Comparison of ENCODE assay signal across 12 cellular contexts in genomic region chr16:57131351-57131970, GRCh38. TPM values are rescaled to one million over a fixed set of nuclear protein-coding genes. Genes with fewer than 3 reads are reported as not detected.
A peak's percentile ranks its signal among the peaks of the same experiment; 100 is the strongest.
DNase-seq lines count a peak whose midpoint lies in the region; ATAC-seq and TF ChIP-seq lines count a peak whose summit lies in the region.
"Had no signal": no experiment of that assay in that cellular context is flagged by ENCODE, and none has a peak within 500 bp of the region (broad histone marks: within the 10 kb centered on the region; RNA-seq: fewer than 3 reads in every experiment).

No MANE protein-coding gene starts in this region.

- H3K27ac Mint-ChIP-seq in CD4-positive, CD25-positive, alpha-beta regulatory T cell = peak overlapping the region; percentile 95 to 99 (median 97)
- H3K27ac Mint-ChIP-seq in mesothelial cell of epicardium = no peak overlapping the region

- no peaks in the 10 kb centered on the region for H3K9me2 ChIP-seq in MM.1S (replicated peaks; ENCODE audit: insufficient read depth, low read length)

- H3F3A ChIP-seq in MM.1S (ENCODE audit: insufficient read depth, low read length) = 0 out of 2 replicates have a peak, but pooled peaks cover 3% of the 10 kb centered on the region

- H3K79me2 ChIP-seq in MM.1S (ENCODE audit: low read length) = no peaks in the 10 kb centered on the region

- peaks cover 99% of the 10 kb centered on the region for H3K4me1 ChIP-seq in CD4-positive, CD25-positive, alpha-beta regulatory T cell (ENCODE audit: control insufficient read depth, insufficient read depth, low read length, poor library complexity, severe bottlenecking)
- H3K4me1 ChIP-seq in effector memory CD4-positive, alpha-beta T cell (ENCODE audit: control insufficient read depth, insufficient read depth, low read length, poor library complexity, severe bottlenecking) = peaks cover 50% of the 10 kb centered on the region
- peaks cover 14% of the 10 kb centered on the region for H3K4me1 ChIP-seq in MM.1S (ENCODE audit: low read length)

- H3K4me3 ChIP-seq in CD4-positive, CD25-positive, alpha-beta regulatory T cell (ENCODE audit: low read depth, low read length) = peak overlapping the region; percentile 52
- H3K4me3 ChIP-seq in effector memory CD4-positive, alpha-beta T cell (ENCODE audit: insufficient read depth, low read depth, low read length, poor library complexity, severe bottlenecking) = no peak overlapping the region
- no peak overlapping the region for H3K4me3 ChIP-seq in MM.1S (ENCODE audit: low read length)
- H3K4me3 ChIP-seq: lower lobe of right lung had no signal

- peak overlapping the region; percentile 73 to 96 (median 88) for H3K4me3 Mint-ChIP-seq in CD4-positive, CD25-positive, alpha-beta regulatory T cell
- H3K4me3 Mint-ChIP-seq in mesothelial cell of epicardium = no peak overlapping the region

- H3K9ac ChIP-seq in MM.1S (ENCODE audit: low read length) = no peak overlapping the region

- no peak overlapping the region for H2AFZ ChIP-seq in MM.1S (ENCODE audit: low read length)

- H3K27me3 Mint-ChIP-seq in CD4-positive, CD25-positive, alpha-beta regulatory T cell = no peaks in the 10 kb centered on the region
- H3K27me3 Mint-ChIP-seq in mesothelial cell of epicardium (ENCODE audit: low read depth) = no peaks in the 10 kb centered on the region

- POLR2A ChIA-PET in RWPE1 (lab: Yijun Ruan, JAX; ENCODE audit: low non-redundant PET) = no interaction called here

- no peak for ATAC-seq in CD4-positive, CD25-positive, alpha-beta regulatory T cell (ENCODE audit: low read depth in 2 of 2)
- no peak for ATAC-seq in HG02981 (IDR thresholded peaks at IDR 0.05; ENCODE audit: unreplicated experiment)

- no peaks in the 10 kb centered on the region for H3K27me3 ChIP-seq in CD4-positive, CD25-positive, alpha-beta regulatory T cell (ENCODE audit: control insufficient read depth, insufficient read depth, low read length)
- H3K27me3 ChIP-seq in effector memory CD4-positive, alpha-beta T cell (replicated peaks; ENCODE audit: control insufficient read depth, insufficient read depth, low read length, poor library complexity, severe bottlenecking) = no peaks in the 10 kb centered on the region
- no peaks in the 10 kb centered on the region for H3K27me3 ChIP-seq in MM.1S (replicated peaks; ENCODE audit: insufficient read depth, low read length)

- peak in 2 of 3 donors; percentile 29 for DNase-seq in CD4-positive, CD25-positive, alpha-beta regulatory T cell
- DNase-seq in RWPE1 (ENCODE audit: low spot score) (no peak), nucleus accumbens (lab: John Stamatoyannopoulos, UW) (peak in 53 of 56 donors; percentile 24 to 92 (median 80)), NCI-H748 (lab: John Stamatoyannopoulos, UW; ENCODE audit: unreplicated experiment) (no peak), MM.1S (no peak), mesothelial cell of epicardium (ENCODE audit: low spot score in 2 of 2, unreplicated experiment in 2 of 2) (no peak)
- no peak for DNase-seq in effector memory CD4-positive, alpha-beta T cell
- DNase-seq: lower lobe of right lung; MV-4-11; stimulated activated CD4-positive, alpha-beta T cell treated with anti-CD3 and anti-CD28 coated beads, Interleukin-4, amount 100 ng/mL, for 24 hours had no signal

- peaks cover 0 to 2% (median 0%) of the 10 kb centered on the region in 7 donors for H3K9me3 Mint-ChIP-seq in CD4-positive, CD25-positive, alpha-beta regulatory T cell
- no peaks in the 10 kb centered on the region for H3K9me3 Mint-ChIP-seq in mesothelial cell of epicardium

- no peak for TF ChIP-seq CTCF in RWPE1 (conservative IDR thresholded peaks at IDR 0.05; ENCODE audit: low read depth)
- no peak for TF ChIP-seq CTCF in MM.1S (IDR thresholded peaks at IDR 0.05; ENCODE audit: low read length)
- no peak for TF ChIP-seq CTCF in mesothelial cell of epicardium (IDR thresholded peaks at IDR 0.05; ENCODE audit: unreplicated experiment)

- no peaks in the 10 kb centered on the region for H3K9me3 ChIP-seq in CD4-positive, CD25-positive, alpha-beta regulatory T cell (ENCODE audit: control insufficient read depth in 2 of 2, low read length in 2 of 2)
- H3K9me3 ChIP-seq in effector memory CD4-positive, alpha-beta T cell (ENCODE audit: control insufficient read depth, low read length) = no peaks in the 10 kb centered on the region
- no peaks in the 10 kb centered on the region for H3K9me3 ChIP-seq in MM.1S (replicated peaks; ENCODE audit: insufficient read depth, low read length)
- H3K9me3 ChIP-seq: lower lobe of right lung had no signal

- H3K27ac ChIP-seq in CD4-positive, CD25-positive, alpha-beta regulatory T cell (ENCODE audit: insufficient read depth, low read length, poor library complexity, severe bottlenecking) = peak overlapping the region; percentile 88
- H3K27ac ChIP-seq in RWPE1 (peak overlapping the region; percentile 15; the same call in 1 of the 2 replicates), MM.1S (ENCODE audit: low read length) (no peak overlapping the region)
- H3K27ac ChIP-seq in effector memory CD4-positive, alpha-beta T cell (ENCODE audit: insufficient read depth, low read length, poor library complexity, severe bottlenecking) = peak overlapping the region; percentile 35
- H3K27ac ChIP-seq: C4-2B, lower lobe of right lung had no signal

- CTCF ChIA-PET in RWPE1 (lab: Yijun Ruan, JAX) = interaction anchor here (1.0 kb wide), 1 partner anchor 38 kb away, joined by 4 read pairs; no protein-coding TSS in a partner anchor

- no peaks in the 10 kb centered on the region for H4K20me1 ChIP-seq in MM.1S (ENCODE audit: insufficient read depth, low read length)

- H3K36me3 Mint-ChIP-seq in CD4-positive, CD25-positive, alpha-beta regulatory T cell = peaks cover 10% of the 10 kb centered on the region
- H3K36me3 Mint-ChIP-seq in mesothelial cell of epicardium = peaks cover 10% of the 10 kb centered on the region

- peaks cover 9 to 99% (median 63%) of the 10 kb centered on the region in 4 donors for H3K4me1 Mint-ChIP-seq in CD4-positive, CD25-positive, alpha-beta regulatory T cell
- H3K4me1 Mint-ChIP-seq in mesothelial cell of epicardium = peaks cover 3% of the 10 kb centered on the region

- no peak overlapping the region for H3K4me2 ChIP-seq in MM.1S (ENCODE audit: low read depth, low read length)

- H3K36me3 ChIP-seq in CD4-positive, CD25-positive, alpha-beta regulatory T cell (ENCODE audit: control insufficient read depth, insufficient read depth, low read length) = no peaks in the 10 kb centered on the region
- H3K36me3 ChIP-seq in effector memory CD4-positive, alpha-beta T cell (ENCODE audit: control insufficient read depth, insufficient read depth, low read length) = peaks cover 4% of the 10 kb centered on the region
- H3K36me3 ChIP-seq in MM.1S (replicated peaks; ENCODE audit: insufficient read depth, low read length) = no peaks in the 10 kb centered on the region

RNA-seq across cellular contexts. Expression of gene CPNE2, which starts 39.1 kb away (rescaled TPM):
- total RNA-seq in CD4-positive, CD25-positive, alpha-beta regulatory T cell = 15.3 TPM
- 10 to 100 TPM; 31.7 to 54.7 (median 47.3) TPM for polyA plus RNA-seq in CD4-positive, CD25-positive, alpha-beta regulatory T cell
- total RNA-seq in mesothelial cell of epicardium = 35.4 to 38.4 TPM (median 36.4 TPM) in 3 replicates

RNA-seq across cellular contexts. Expression of gene PSME3IP1, which starts 54.4 kb away (rescaled TPM):
- total RNA-seq in CD4-positive, CD25-positive, alpha-beta regulatory T cell = 140 TPM
- 10 to 100 TPM; 68.1 to 81.5 (median 71.8) TPM for polyA plus RNA-seq in CD4-positive, CD25-positive, alpha-beta regulatory T cell
- 105 to 112 TPM (median 107 TPM) in 3 replicates for total RNA-seq in mesothelial cell of epicardium

RNA-seq across cellular contexts. Expression of gene RSPRY1, which starts 54.7 kb away (rescaled TPM):
- 25.7 TPM for total RNA-seq in CD4-positive, CD25-positive, alpha-beta regulatory T cell
- 10 to 100 TPM; 26.7 to 46.4 (median 36.1) TPM for polyA plus RNA-seq in CD4-positive, CD25-positive, alpha-beta regulatory T cell
- 43.8 to 50.7 TPM (median 44.0 TPM) in 3 replicates for total RNA-seq in mesothelial cell of epicardium

Comparison
In these comparisons a context has a peak if more than half of its experiments do, and no peak if none do; other contexts are left out.
1. DNase-seq: peak in CD4-positive, CD25-positive, alpha-beta regulatory T cell (2 of 3) and nucleus accumbens (53 of 56); none in RWPE1 (single experiment), effector memory CD4-positive, alpha-beta T cell (0 of 3), NCI-H748 (single experiment), MM.1S (single experiment) and mesothelial cell of epicardium (0 of 2).